7 cellular contexts compared by ENCODE assay signal in genomic region chr13:52324831-52325230, GRCh38.
DNase-seq lines count a peak whose midpoint lies in the region; ATAC-seq, FAIRE-seq and TF ChIP-seq lines count a peak whose summit lies in the region.
"Not testable (repeated sequence)": the region's sequence is repeated elsewhere in the genome, so short reads cannot be mapped to it uniquely, and the experiment has no call there.

No MANE protein-coding gene starts in this region.

- POLR2A ChIA-PET in activated naive CD8-positive, alpha-beta T cell treated with anti-CD3 and anti-CD28 coated beads, Interleukin-2, amount 10 ng/mL, durations not matched to agents 7 days and 5 days (lab: Charles Lee) = not testable (repeated sequence)

- H3K27me3 Mint-ChIP-seq in activated naive CD8-positive, alpha-beta T cell treated with anti-CD3 and anti-CD28 coated beads, Interleukin-2, amount 10 ng/mL, durations not matched to agents 7 days and 5 days = not testable (repeated sequence)

- peak; percentile 70 for FAIRE-seq in GM12892 (lab: Jason Lieb, UNC)

- H3K4me3 Mint-ChIP-seq in activated naive CD8-positive, alpha-beta T cell treated with anti-CD3 and anti-CD28 coated beads, Interleukin-2, amount 10 ng/mL, durations not matched to agents 7 days and 5 days = not testable (repeated sequence)

- not testable (repeated sequence) for DNase-seq in GM12892 (ENCODE audit: insufficient read length); activated naive CD8-positive, alpha-beta T cell treated with anti-CD3 and anti-CD28 coated beads, Interleukin-2, amount 10 ng/mL, durations not matched to agents 7 days and 5 days

- H3K27ac Mint-ChIP-seq in activated naive CD8-positive, alpha-beta T cell treated with anti-CD3 and anti-CD28 coated beads, Interleukin-2, amount 10 ng/mL, durations not matched to agents 7 days and 5 days = peak overlapping the region; percentile 34

- TF ChIP-seq POLR2A in GM12892 (IDR thresholded peaks at IDR 0.05; ENCODE audit: low read depth, low read length) = not testable (repeated sequence)

- H3K36me3 Mint-ChIP-seq in activated naive CD8-positive, alpha-beta T cell treated with anti-CD3 and anti-CD28 coated beads, Interleukin-2, amount 10 ng/mL, durations not matched to agents 7 days and 5 days = not testable (repeated sequence)

- not testable (repeated sequence) for H3K4me1 Mint-ChIP-seq in activated naive CD8-positive, alpha-beta T cell treated with anti-CD3 and anti-CD28 coated beads, Interleukin-2, amount 10 ng/mL, durations not matched to agents 7 days and 5 days

- ATAC-seq in GM18870 (IDR thresholded peaks at IDR 0.05; ENCODE audit: unreplicated experiment) (peak; percentile 72), GM19395 (IDR thresholded peaks at IDR 0.05; ENCODE audit: unreplicated experiment) (peak; percentile 69), GM21737 (IDR thresholded peaks at IDR 0.05; ENCODE audit: unreplicated experiment) (peak; percentile 78), HG03103 (IDR thresholded peaks at IDR 0.05; ENCODE audit: low read depth, unreplicated experiment) (peak; percentile 58), HG03565 (IDR thresholded peaks at IDR 0.05; ENCODE audit: unreplicated experiment) (peak; percentile 94)
- ATAC-seq in activated naive CD8-positive, alpha-beta T cell treated with anti-CD3 and anti-CD28 coated beads, Interleukin-2, amount 10 ng/mL, durations not matched to agents 7 days and 5 days (ENCODE audit: low read depth) = not testable (repeated sequence)

- H3K9me3 Mint-ChIP-seq in activated naive CD8-positive, alpha-beta T cell treated with anti-CD3 and anti-CD28 coated beads, Interleukin-2, amount 10 ng/mL, durations not matched to agents 7 days and 5 days = not testable (repeated sequence)
